In the genomic region with DNA sequence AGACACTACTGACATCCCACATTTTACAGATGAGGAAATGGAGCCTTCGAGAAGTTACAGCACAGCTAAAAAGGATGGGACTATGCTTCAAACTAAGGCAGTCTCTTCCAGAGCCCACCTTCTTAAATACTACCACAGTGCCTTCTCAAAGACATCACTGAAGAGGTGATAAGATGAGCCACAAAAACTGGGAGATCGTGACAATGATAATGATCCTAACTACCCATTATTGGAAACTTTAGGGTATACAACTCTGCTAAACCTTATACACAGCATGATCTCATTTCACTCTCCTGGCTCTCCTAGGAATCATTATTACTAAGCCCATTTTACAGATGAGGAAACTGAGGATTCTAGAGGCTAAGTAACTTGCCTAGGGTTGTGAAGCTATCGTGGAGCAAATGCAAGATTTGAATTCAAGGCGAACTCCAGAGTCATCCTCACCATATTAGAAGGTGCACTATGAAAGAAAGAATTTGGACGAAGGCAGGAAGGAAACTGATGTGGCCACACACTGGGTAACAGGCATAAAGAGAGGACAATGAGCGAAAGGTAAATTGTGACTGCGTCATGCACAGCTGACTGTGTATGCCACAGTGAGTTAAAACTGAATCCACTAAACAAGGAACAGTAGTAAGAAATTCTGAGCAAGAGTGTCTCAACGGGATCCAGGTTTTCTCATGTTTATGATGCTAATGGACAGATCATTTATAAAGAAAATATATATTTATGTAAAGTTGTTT, we compare ENCODE assay signal across 14 cellular contexts.
"Had no signal": no experiment of that assay in that cellular context is flagged by ENCODE, and none has a peak within 500 bp of the region (broad histone marks: within the 10 kb centered on the region; RNA-seq: fewer than 3 reads in every experiment).

No MANE protein-coding gene starts in this region.

- H3K27ac Mint-ChIP-seq: activated CD4-positive, alpha-beta memory T cell treated with anti-CD3 and anti-CD28 coated beads for 36 hours had no signal

- H3K4me3 Mint-ChIP-seq: activated CD4-positive, alpha-beta memory T cell treated with anti-CD3 and anti-CD28 coated beads for 36 hours had no signal

- H3K27me3 Mint-ChIP-seq: activated CD4-positive, alpha-beta memory T cell treated with anti-CD3 and anti-CD28 coated beads for 36 hours; naive B cell had no signal

- H3K9me3 Mint-ChIP-seq: activated CD4-positive, alpha-beta memory T cell treated with anti-CD3 and anti-CD28 coated beads for 36 hours; naive B cell had no signal

- DNase-seq: activated CD4-positive, alpha-beta memory T cell treated with anti-CD3 and anti-CD28 coated beads for 36 hours; activated naive CD4-positive, alpha-beta T cell treated with anti-CD3 and anti-CD28 coated beads, Interleukin-2, amount 50 U/mL, for 16 hours; anterior cingulate cortex; cortex of kidney; effector memory CD4-positive, alpha-beta T cell; foreskin fibroblast; hippocampal formation; left ventricle myocardium inferior; naive B cell; nucleus accumbens; stomach; SW 1271; upper lobe of right lung had no signal

- ATAC-seq: activated CD4-positive, CD25-positive, alpha-beta regulatory T cell treated with anti-CD3 and anti-CD28 coated beads, Interleukin-2, amount 50 U/mL, for 24 hours; upper lobe of right lung had no signal
